9 cellular contexts compared by ENCODE assay signal in genomic region chr19:46428278-46429141, GRCh38. TPM values are rescaled to one million over a fixed set of nuclear protein-coding genes. Genes with fewer than 3 reads are reported as not detected.
A peak's percentile ranks its signal among the peaks of the same experiment; 100 is the strongest.
DNase-seq lines count a peak whose midpoint lies in the region; ATAC-seq and TF ChIP-seq lines count a peak whose summit lies in the region.
"Had no signal": no experiment of that assay in that cellular context is flagged by ENCODE, and none has a peak within 500 bp of the region (broad histone marks: within the 10 kb centered on the region; RNA-seq: fewer than 3 reads in every experiment).

Gene PNMA8C (minus strand): TSS chr19:46428936. CDS start chr19:46428359, 577 bp downstream.

- H3K9ac ChIP-seq in PC-3 (ENCODE audit: low read length), result no peak within 1 kb of the TSS

- no peaks in the 10 kb centered on the region for H4K20me1 ChIP-seq in PC-3 (ENCODE audit: low read length)

- POLR2A ChIA-PET in PC-3 (lab: Charles Lee; ENCODE audit: unreplicated experiment), result interaction anchor here (0.5 kb wide), 1 partner anchor 16 kb away, joined by 3 read pairs; no protein-coding TSS in a partner anchor

- in situ Hi-C loops in brain microvascular endothelial cell (cut with HindIII; ENCODE audit: low pct_ligation_motif_present, low sequenced_read_pairs), result no loop called here

- H3K4me1 ChIP-seq in spleen (peaks cover 4 to 32% (median 18%) of the 10 kb centered on the region in 6 donors), PC-3 (ENCODE audit: insufficient read depth, low read length) (no peaks in the 10 kb centered on the region)

- no TSS peak for BruUV-seq in PC-3 (replicated peaks; lab: Mats Ljungman, UMichigan)

- no peak for TF ChIP-seq POLR2A in spleen (IDR thresholded peaks at IDR 0.05)

- H3K36me3 ChIP-seq in brain microvascular endothelial cell (replicated peaks) (no peaks in the 10 kb centered on the region), spleen (no peaks in the 10 kb centered on the region), PC-3 (ENCODE audit: low read depth, low read length) (no peaks in the 10 kb centered on the region)

- ATAC-seq in PC-3, result no peak

- no peak within 1 kb of the TSS for H3K27ac ChIP-seq in brain microvascular endothelial cell
- H3K27ac ChIP-seq in spleen, result no peak within 1 kb of the TSS
- no peak within 1 kb of the TSS for H3K27ac ChIP-seq in PC-3 (ENCODE audit: low read length)

- H3K9me2 ChIP-seq in PC-3 (replicated peaks; ENCODE audit: low read length), result no peaks in the 10 kb centered on the region

- no peaks in the 10 kb centered on the region for H3F3A ChIP-seq in PC-3 (ENCODE audit: low read length, unreplicated experiment)

- H2AFZ ChIP-seq in PC-3 (ENCODE audit: low read length), result no peak within 1 kb of the TSS

- no peaks in the 10 kb centered on the region for H3K9me3 ChIP-seq in spleen
- no peaks in the 10 kb centered on the region for H3K9me3 ChIP-seq in PC-3 (ENCODE audit: low read length)

- H3K4me3 ChIP-seq in brain microvascular endothelial cell (ENCODE audit: low read depth, low read length) (no peak within 1 kb of the TSS), spleen (peak within 1 kb of the TSS in 4 of 8 donors; percentile 9 to 52 (median 21)), PC-3 (ENCODE audit: low read length) (no peak within 1 kb of the TSS)

- peak; percentile 45 to 69 for DNase-seq in NCI-H524 (lab: John Stamatoyannopoulos, UW)
- no peak for DNase-seq in NCI-H524 treated with DMSO at 0.1 percent for 48 hours (lab: John Stamatoyannopoulos, UW)
- peak; percentile 2 for DNase-seq in T-helper 22 cell (ENCODE audit: low read depth)
- peak; percentile 57 for DNase-seq in brain microvascular endothelial cell
- DNase-seq in iPS-NIHi11 (ENCODE audit: low spot score), result peak; percentile 87
- DNase-seq in spleen, result peak; percentile 89
- no peak for DNase-seq in DMS114 treated with DMSO at 0.1 percent for 48 hours (lab: John Stamatoyannopoulos, UW; ENCODE audit: unreplicated experiment)
- DNase-seq in PC-3, result no peak

- H3K4me2 ChIP-seq in PC-3 (ENCODE audit: low read length), result no peak within 1 kb of the TSS

- 14 to 40% (median 23%) methylated on average over 30 to 50 of the region's 50 CpGs for WGBS in spleen, 5 donors

- CTCF ChIA-PET in PC-3 (lab: Charles Lee), result no interaction called here

- intact Hi-C loops in spleen (cut with DNase I; ENCODE audit: low total_unique reads) (no loop called here), PC-3 (cut with micrococcal nuclease) (no loop called here)

- no peaks in the 10 kb centered on the region for H3K79me2 ChIP-seq in PC-3 (ENCODE audit: low read length)

- TF ChIP-seq CTCF in brain microvascular endothelial cell (IDR thresholded peaks at IDR 0.05; ENCODE audit: low read depth, low read length, missing control alignments), result no peak
- no peak for TF ChIP-seq CTCF in spleen (IDR thresholded peaks at IDR 0.05 in 8 of 11, conservative IDR thresholded peaks at IDR 0.05 in 3 of 11)
- no peak for TF ChIP-seq CTCF in PC-3 (conservative IDR thresholded peaks at IDR 0.05; ENCODE audit: low read depth, low read length)

- H3K27me3 ChIP-seq in brain microvascular endothelial cell (replicated peaks) (peaks cover 2% of the 10 kb centered on the region), spleen (replicated peaks in 1 of 7) (peaks cover 0 to 95% (median 31%) of the 10 kb centered on the region in 7 donors), PC-3 (ENCODE audit: low read length) (no peaks in the 10 kb centered on the region)

RNA-seq across cellular contexts. Expression of gene PNMA8C, which starts in this region (rescaled TPM):
- not detected for total RNA-seq in spleen
- polyA plus RNA-seq in spleen, result under 1 TPM in 1 of 3 donors, not detected in 2; 0.03 TPM
- total RNA-seq in PC-3 (2014; rRNA removed), result not detected in 2 replicates
- total RNA-seq: T-helper 2 cell treated with Interferon-gamma antibody and Interleukin-4, amounts not matched to agents 100 ng/mL and 5 ng/mL, for 36 hours had no signal

Comparison
In these comparisons a context has a peak if more than half of its experiments do, and no peak if none do; other contexts are left out.
1. DNase-seq: peak in NCI-H524 (2 of 2), T-helper 22 cell (single experiment), brain microvascular endothelial cell (single experiment) and iPS-NIHi11 (single experiment); none in NCI-H524 treated with DMSO at 0.1 percent for 48 hours (single experiment), DMS114 treated with DMSO at 0.1 percent for 48 hours (single experiment) and PC-3 (single experiment).
2. Peak in DNase-seq in spleen; RNA of the gene not detected or under 1 TPM.